ENCODE assay signal across 1 cellular context in genomic region chr11:75399344-75400109, GRCh38.
A peak's percentile ranks its signal among the peaks of the same experiment; 100 is the strongest.
TF ChIP-seq lines count a peak whose summit lies in the region.

Gene RPS3, plus strand, starts transcription at chr11:75399518. Its CDS starts 30 bp downstream, at chr11:75399548.

TF ChIP-seq in K562, 482 proteins besides CTCF, POLR2A, EP300 and RAD21 (continued from another document and continues in another):
- TF ChIP-seq ZBTB12 (CRISPR knock-in tag; IDR thresholded peaks at IDR 0.05) (peak; percentile 89), THRAP3 (IDR thresholded peaks at IDR 0.05; ENCODE audit: borderline replicate concordance) (no peak), ZNF184 (CRISPR knock-in tag; IDR thresholded peaks at IDR 0.05) (no peak), KHSRP (IDR thresholded peaks at IDR 0.05) (no peak), ZNF561 (CRISPR knock-in tag; conservative IDR thresholded peaks at IDR 0.05) (no peak), NCOR1 (IDR thresholded peaks at IDR 0.05) (peak; percentile 40; the same call in 1 of the 2 replicates), ATF4 (CRISPR knock-in tag; IDR thresholded peaks at IDR 0.05) (no peak), PHF20 (IDR thresholded peaks at IDR 0.05; ENCODE audit: partially characterized antibody) (peak; percentile 94), ARID2 (IDR thresholded peaks at IDR 0.05) (no peak), PRPF4 (IDR thresholded peaks at IDR 0.05; ENCODE audit: insufficient read depth, low read depth, low read length, poor library complexity, severe bottlenecking) (peak; percentile 97), ASH1L (IDR thresholded peaks at IDR 0.05; ENCODE audit: borderline replicate concordance, low read depth, partially characterized antibody) (no peak), THRB (CRISPR knock-in tag; conservative IDR thresholded peaks at IDR 0.05) (peak; percentile 61; the same call in 1 of the 2 replicates), NR4A1 (CRISPR knock-in tag; IDR thresholded peaks at IDR 0.05) (no peak), NR4A1 (tag; IDR thresholded peaks at IDR 0.05) (no peak), ARNT (IDR thresholded peaks at IDR 0.05) (no peak), KLF10 (CRISPR knock-in tag; IDR thresholded peaks at IDR 0.05) (no peak), ARID1B (IDR thresholded peaks at IDR 0.05) (no peak), SP1 (CRISPR knock-in tag; IDR thresholded peaks at IDR 0.05) (peak; percentile 92), ELF4 (CRISPR knock-in tag; IDR thresholded peaks at IDR 0.05) (peak; percentile 77; the same call in 1 of the 2 replicates), PHF8 (IDR thresholded peaks at IDR 0.05; ENCODE audit: borderline replicate concordance, low read length) (peak; percentile 100), POLR2G (IDR thresholded peaks at IDR 0.05; ENCODE audit: low read depth, low read length) (peak; percentile 100), DDX20 (tag; IDR thresholded peaks at IDR 0.05; ENCODE audit: low read depth) (no peak), GMEB1 (CRISPR knock-in tag; IDR thresholded peaks at IDR 0.05) (peak; percentile 99), ZNF12 (CRISPR knock-in tag; IDR thresholded peaks at IDR 0.05) (peak; percentile 85), ATF2 (CRISPR knock-in tag; IDR thresholded peaks at IDR 0.05) (no peak), MYC (IDR thresholded peaks at IDR 0.05; ENCODE audit: low read depth, low read length) (peak; percentile 99), MYC (CRISPR knock-in tag; IDR thresholded peaks at IDR 0.05; ENCODE audit: borderline replicate concordance, low read depth) (peak; percentile 97; the same call in 1 of the 2 replicates), ZBED1 (IDR thresholded peaks at IDR 0.05) (no peak), RNF219 (CRISPR knock-in tag; IDR thresholded peaks at IDR 0.05) (no peak), KDM4B (IDR thresholded peaks at IDR 0.05; ENCODE audit: borderline replicate concordance in 2 of 2, low read depth in 1 of 2) (peak in 1 of 2 experiments; percentile 92; a peak in 2 of 4 replicates), ESRRA (IDR thresholded peaks at IDR 0.05; ENCODE audit: borderline replicate concordance, low read depth) (peak; percentile 35; the same call in 1 of the 2 replicates), KDM2B (CRISPR knock-in tag; IDR thresholded peaks at IDR 0.05) (no peak), CEBPZ (IDR thresholded peaks at IDR 0.05; ENCODE audit: borderline replicate concordance, low read depth, low read length) (no peak), GATAD2B (IDR thresholded peaks at IDR 0.05; ENCODE audit: borderline replicate concordance) (peak; percentile 30), RNF2 (IDR thresholded peaks at IDR 0.05) (0 out of 2 replicates have a peak, but pooled peaks have one; percentile 51), ZNF263 (CRISPR knock-in tag; IDR thresholded peaks at IDR 0.05; ENCODE audit: borderline replicate concordance) (no peak; the same call in 1 of the 2 replicates), TAF9B (IDR thresholded peaks at IDR 0.05; ENCODE audit: partially characterized antibody) (peak; percentile 100), SIX5 (IDR thresholded peaks at IDR 0.05; ENCODE audit: borderline replicate concordance in 1 of 2, insufficient read depth in 1 of 2, low read depth in 1 of 2, low read length in 2 of 2) (peak; percentile 93 to 95), E2F4 (CRISPR knock-in tag; IDR thresholded peaks at IDR 0.05; ENCODE audit: low read depth) (peak; percentile 74; the same call in 1 of the 2 replicates), STAG1 (CRISPR knock-in tag; IDR thresholded peaks at IDR 0.05; ENCODE audit: borderline replicate concordance) (peak; percentile 25; the same call in 1 of the 2 replicates), SOX6 (IDR thresholded peaks at IDR 0.05) (0 out of 2 replicates have a peak, but pooled peaks have one; percentile 17), TCF15 (CRISPR knock-in tag; IDR thresholded peaks at IDR 0.05) (no peak), CHD4 (IDR thresholded peaks at IDR 0.05; ENCODE audit: insufficient read depth, insufficient replicate concordance, low read depth, low read length, poor library complexity, severe bottlenecking) (no peak), GTF2A2 (tag; IDR thresholded peaks at IDR 0.05) (peak; percentile 86), ZNF140 (CRISPR knock-in tag; IDR thresholded peaks at IDR 0.05) (no peak), LARP7 (IDR thresholded peaks at IDR 0.05) (0 out of 2 replicates have a peak, but pooled peaks have one; percentile 19), ZNF507 (tag; conservative IDR thresholded peaks at IDR 0.05) (no peak), NR3C1 (CRISPR knock-in tag; IDR thresholded peaks at IDR 0.05) (no peak), CAMTA2 (CRISPR knock-in tag; conservative IDR thresholded peaks at IDR 0.05) (peak; percentile 67; the same call in 1 of the 2 replicates), EWSR1 (IDR thresholded peaks at IDR 0.05; ENCODE audit: borderline replicate concordance, low read depth, partially characterized antibody) (no peak), L3MBTL2 (IDR thresholded peaks at IDR 0.05) (peak; percentile 77), SMARCA5 (IDR thresholded peaks at IDR 0.05) (no peak), RBM14 (IDR thresholded peaks at IDR 0.05; ENCODE audit: borderline replicate concordance, insufficient read depth, low read depth, low read length) (peak; percentile 97; the same call in 1 of the 2 replicates), ZNF717 (CRISPR knock-in tag; IDR thresholded peaks at IDR 0.05) (0 out of 2 replicates have a peak, but pooled peaks have one; percentile 43), GTF2E2 (tag; IDR thresholded peaks at IDR 0.05) (peak; percentile 97), NKRF (IDR thresholded peaks at IDR 0.05; ENCODE audit: borderline replicate concordance) (peak; percentile 92), CHCHD3 (CRISPR knock-in tag; IDR thresholded peaks at IDR 0.05) (no peak), ZNF24 (IDR thresholded peaks at IDR 0.05) (no peak), MTA3 (IDR thresholded peaks at IDR 0.05; ENCODE audit: borderline replicate concordance) (peak; percentile 94)
